In genomic region chr3:160755776-160756304, GRCh38 we compare ENCODE assay signal across 8 cellular contexts. TPM values are rescaled to one million over a fixed set of nuclear protein-coding genes. Genes with fewer than 3 reads are reported as not detected.
A peak's percentile ranks its signal among the peaks of the same experiment; 100 is the strongest.
DNase-seq lines count a peak whose midpoint lies in the region; ATAC-seq and TF ChIP-seq lines count a peak whose summit lies in the region.

Gene PPM1L, plus strand, starts transcription at chr3:160756231.

- peak within 1 kb of the TSS; percentile 98 for H3K27ac Mint-ChIP-seq in activated T-helper 1 cell treated with anti-CD3 and anti-CD28 coated beads, Interleukin-12 subunit alpha, Interleukin-12 subunit beta, Interleukin-2, Interleukin-4 antibody, amounts not matched to agents 30 ng/mL and 10 ng/mL and 1 ng/mL, durations not matched to agents 14 hours and 24 hours and 36 hours
- H3K27ac Mint-ChIP-seq in naive thymus-derived CD4-positive, alpha-beta T cell: peak within 1 kb of the TSS; percentile 88 to 97 (median 94)

- peak within 1 kb of the TSS; percentile 69 for H3K27ac ChIP-seq in naive thymus-derived CD4-positive, alpha-beta T cell (ENCODE audit: low read depth, low read length)
- H3K27ac ChIP-seq in subcutaneous abdominal adipose tissue (ENCODE audit: low read depth, low read length): peak within 1 kb of the TSS; percentile 92

- no peaks in the 10 kb centered on the region for H3K9me3 Mint-ChIP-seq in activated T-helper 1 cell treated with anti-CD3 and anti-CD28 coated beads, Interleukin-12 subunit alpha, Interleukin-12 subunit beta, Interleukin-2, Interleukin-4 antibody, amounts not matched to agents 30 ng/mL and 10 ng/mL and 1 ng/mL, durations not matched to agents 14 hours and 24 hours and 36 hours
- no peaks in the 10 kb centered on the region for H3K9me3 Mint-ChIP-seq in naive thymus-derived CD4-positive, alpha-beta T cell

- DNase-seq in BJ (ENCODE audit: low read depth): no peak
- peak; percentile 77 for DNase-seq in NOMO-1 treated with dmso at 0.1 percent for 144 hours (lab: John Stamatoyannopoulos, UW; ENCODE audit: unreplicated experiment)
- peak; percentile 43 for DNase-seq in activated T-helper 1 cell treated with anti-CD3 and anti-CD28 coated beads, Interleukin-12 subunit alpha, Interleukin-12 subunit beta, Interleukin-2, Interleukin-4 antibody, amounts not matched to agents 30 ng/mL and 10 ng/mL and 1 ng/mL, durations not matched to agents 14 hours and 24 hours and 36 hours (ENCODE audit: low spot score)
- DNase-seq in fibroblast of gingiva (ENCODE audit: low read depth): peak; percentile 51
- peak in 8 of 9 donors; percentile 51 to 70 (median 64) for DNase-seq in naive thymus-derived CD4-positive, alpha-beta T cell

- peaks cover 4% of the 10 kb centered on the region for H3K36me3 Mint-ChIP-seq in activated T-helper 1 cell treated with anti-CD3 and anti-CD28 coated beads, Interleukin-12 subunit alpha, Interleukin-12 subunit beta, Interleukin-2, Interleukin-4 antibody, amounts not matched to agents 30 ng/mL and 10 ng/mL and 1 ng/mL, durations not matched to agents 14 hours and 24 hours and 36 hours (ENCODE audit: low read depth)
- H3K36me3 Mint-ChIP-seq in naive thymus-derived CD4-positive, alpha-beta T cell: no peaks in the 10 kb centered on the region

- intact Hi-C loops in activated T-helper 1 cell treated with anti-CD3 and anti-CD28 coated beads, Interleukin-12 subunit alpha, Interleukin-12 subunit beta, Interleukin-2, Interleukin-4 antibody, amounts not matched to agents 30 ng/mL and 10 ng/mL and 1 ng/mL, durations not matched to agents 14 hours and 24 hours and 36 hours (cut with micrococcal nuclease): loop anchor here (1.0 kb wide), 7 partner anchors 45 to 768 kb away; partner anchors contain the start of genes IFT80, IL12A, KPNA4 and NMD3
- intact Hi-C loops in naive thymus-derived CD4-positive, alpha-beta T cell (cut with micrococcal nuclease): loop anchor here (1.0 to 10.0 kb wide), 11 partner anchors 45 to 1951 kb away; partner anchors contain the start of genes IFT80 (in 2 of the 2), KPNA4 (in 2 of the 2), NMD3 (in 2 of the 2) and SMC4 (in 2 of the 2)

- H3K9me3 ChIP-seq in naive thymus-derived CD4-positive, alpha-beta T cell (ENCODE audit: control insufficient read depth in 2 of 3, low read length in 3 of 3): no peaks in the 10 kb centered on the region
- H3K9me3 ChIP-seq in subcutaneous abdominal adipose tissue (ENCODE audit: control insufficient read depth in 5 of 5, low read length in 5 of 5): no peaks in the 10 kb centered on the region

- peak within 1 kb of the TSS; percentile 93 for H3K4me3 Mint-ChIP-seq in activated T-helper 1 cell treated with anti-CD3 and anti-CD28 coated beads, Interleukin-12 subunit alpha, Interleukin-12 subunit beta, Interleukin-2, Interleukin-4 antibody, amounts not matched to agents 30 ng/mL and 10 ng/mL and 1 ng/mL, durations not matched to agents 14 hours and 24 hours and 36 hours
- peak within 1 kb of the TSS; percentile 88 to 99 (median 96) for H3K4me3 Mint-ChIP-seq in naive thymus-derived CD4-positive, alpha-beta T cell

- peaks cover 43% of the 10 kb centered on the region for H3K27me3 Mint-ChIP-seq in activated T-helper 1 cell treated with anti-CD3 and anti-CD28 coated beads, Interleukin-12 subunit alpha, Interleukin-12 subunit beta, Interleukin-2, Interleukin-4 antibody, amounts not matched to agents 30 ng/mL and 10 ng/mL and 1 ng/mL, durations not matched to agents 14 hours and 24 hours and 36 hours (ENCODE audit: insufficient read depth)
- H3K27me3 Mint-ChIP-seq in naive thymus-derived CD4-positive, alpha-beta T cell: peaks cover 5 to 43% (median 10%) of the 10 kb centered on the region in 5 donors

- peak within 1 kb of the TSS; percentile 73 to 93 (median 88) for H3K9ac ChIP-seq in subcutaneous abdominal adipose tissue (ENCODE audit: low read length in 5 of 5)

- peaks cover 10 to 11% of the 10 kb centered on the region in 2 donors for H3K4me1 ChIP-seq in naive thymus-derived CD4-positive, alpha-beta T cell (ENCODE audit: control insufficient read depth in 2 of 2, insufficient read depth in 2 of 2, low read length in 2 of 2)
- peaks cover 4 to 44% (median 38%) of the 10 kb centered on the region in 5 donors for H3K4me1 ChIP-seq in subcutaneous abdominal adipose tissue (ENCODE audit: control insufficient read depth in 5 of 5, insufficient read depth in 5 of 5, low read length in 5 of 5)

- CTCF ChIA-PET in BJ (lab: Yijun Ruan, JAX): interaction anchor here (0.6 to 3.6 kb wide), 3 partner anchors 58 to 519 kb away, joined by 3 to 12 read pairs (median 3); no protein-coding TSS in a partner anchor
- CTCF ChIA-PET in naive thymus-derived CD4-positive, alpha-beta T cell (lab: Charles Lee): no interaction called here

- H3K36me3 ChIP-seq in BJ (ENCODE audit: control insufficient read depth, insufficient read depth, low read length) (no peaks in the 10 kb centered on the region), subcutaneous abdominal adipose tissue (ENCODE audit: control insufficient read depth in 5 of 5, insufficient read depth in 5 of 5, low read length in 5 of 5) (no peaks in the 10 kb centered on the region)
- no peaks in the 10 kb centered on the region for H3K36me3 ChIP-seq in naive thymus-derived CD4-positive, alpha-beta T cell (ENCODE audit: control insufficient read depth in 2 of 3, insufficient read depth in 3 of 3, low read length in 3 of 3)

- ATAC-seq in GM18909 (IDR thresholded peaks at IDR 0.05; ENCODE audit: poor library complexity, unreplicated experiment) (peak; percentile 52), HG03159 (IDR thresholded peaks at IDR 0.05; ENCODE audit: unreplicated experiment) (peak; percentile 40)
- peak; percentile 50 for ATAC-seq in naive thymus-derived CD4-positive, alpha-beta T cell

- H3K4me1 Mint-ChIP-seq in activated T-helper 1 cell treated with anti-CD3 and anti-CD28 coated beads, Interleukin-12 subunit alpha, Interleukin-12 subunit beta, Interleukin-2, Interleukin-4 antibody, amounts not matched to agents 30 ng/mL and 10 ng/mL and 1 ng/mL, durations not matched to agents 14 hours and 24 hours and 36 hours (ENCODE audit: low read depth): peaks cover 37% of the 10 kb centered on the region
- peaks cover 27 to 36% (median 30%) of the 10 kb centered on the region in 7 donors for H3K4me1 Mint-ChIP-seq in naive thymus-derived CD4-positive, alpha-beta T cell

- H3K27me3 ChIP-seq in BJ (ENCODE audit: control insufficient read depth, insufficient read depth, low read length) (peaks cover 13% of the 10 kb centered on the region), subcutaneous abdominal adipose tissue (ENCODE audit: control insufficient read depth in 5 of 5, insufficient read depth in 4 of 5, low read length in 5 of 5) (no peaks in the 10 kb centered on the region)
- peaks cover 0 to 6% of the 10 kb centered on the region in 2 donors for H3K27me3 ChIP-seq in naive thymus-derived CD4-positive, alpha-beta T cell (ENCODE audit: control insufficient read depth in 2 of 2, insufficient read depth in 2 of 2, low read length in 2 of 2)

- H3K4me3 ChIP-seq in BJ (ENCODE audit: low read depth, low read length) (peak within 1 kb of the TSS; percentile 63), subcutaneous abdominal adipose tissue (ENCODE audit: low read depth in 1 of 5, low read length in 5 of 5) (peak within 1 kb of the TSS; percentile 72 to 97 (median 86))
- peak within 1 kb of the TSS; percentile 73 for H3K4me3 ChIP-seq in naive thymus-derived CD4-positive, alpha-beta T cell (ENCODE audit: low read length)

- POLR2A ChIA-PET in BJ (lab: Charles Lee): no interaction called here
- POLR2A ChIA-PET in naive thymus-derived CD4-positive, alpha-beta T cell (lab: Charles Lee): interaction anchor here (1.0 to 1.1 kb wide), 2 partner anchors 55 to 192 kb away, joined by 3 to 6 read pairs; no protein-coding TSS in a partner anchor

- no peak for TF ChIP-seq CTCF in BJ (IDR thresholded peaks at IDR 0.05; ENCODE audit: insufficient read depth, low read depth, low read length)

RNA-seq across cellular contexts. Expression of gene PPM1L, which starts in this region (rescaled TPM):
- 0.66 and 0.72 TPM in 2 replicates for polyA plus RNA-seq in BJ (2011; rRNA removed)
- 1.0 and 2.6 TPM in 2 replicates for polyA minus RNA-seq in BJ (2011; rRNA and poly(A)+ RNA removed)
- 2.7 and 3.3 TPM in 2 replicates for total RNA-seq in activated T-helper 1 cell treated with anti-CD3 and anti-CD28 coated beads, Interleukin-12 subunit alpha, Interleukin-12 subunit beta, Interleukin-2, Interleukin-4 antibody, amounts not matched to agents 30 ng/mL and 10 ng/mL and 1 ng/mL, durations not matched to agents 14 hours and 24 hours and 36 hours
- 10 to 100 TPM in 1 of 5 experiments, 1 to 10 TPM in 4; 4.0 to 19.1 (median 5.7) TPM for total RNA-seq in naive thymus-derived CD4-positive, alpha-beta T cell
- polyA plus RNA-seq in naive thymus-derived CD4-positive, alpha-beta T cell: 1 to 10 TPM in 1 of 2 donors, under 1 TPM in 1; 0.48 to 1.3 TPM
